In genomic region chr16:24995033-24995432, GRCh38 we compare ENCODE assay signal across 15 cellular contexts. TPM values are rescaled to one million over a fixed set of nuclear protein-coding genes. Genes with fewer than 3 reads are reported as not detected.
DNase-seq lines count a peak whose midpoint lies in the region; ATAC-seq and TF ChIP-seq lines count a peak whose summit lies in the region.
"Had no signal": no experiment of that assay in that cellular context is flagged by ENCODE, and none has a peak within 500 bp of the region (broad histone marks: within the 10 kb centered on the region; RNA-seq: fewer than 3 reads in every experiment).

No MANE protein-coding gene starts in this region.

- H3F3A ChIP-seq in GM23248 (ENCODE audit: insufficient read depth) (peaks cover 27% of the 10 kb centered on the region), PC-3 (ENCODE audit: low read length, unreplicated experiment) (peaks cover 3% of the 10 kb centered on the region)

- no peak overlapping the region for H2AK5ac ChIP-seq in neuronal stem cell (ENCODE audit: low read depth, low read length)

- no peak overlapping the region for H3K23ac ChIP-seq in neuronal stem cell (ENCODE audit: low read depth, low read length, poor library complexity)

- H3K27ac Mint-ChIP-seq in activated CD4-positive, alpha-beta memory T cell treated with anti-CD3 and anti-CD28 coated beads, Interleukin-2, amount 10 ng/mL, durations not matched to agents 7 days and 5 days, result no peak overlapping the region

- TF ChIP-seq EP300 in esophagus muscularis mucosa (IDR thresholded peaks at IDR 0.05), result no peak

- H4K20me1 ChIP-seq in GM23248 (ENCODE audit: insufficient read depth) (no peaks in the 10 kb centered on the region), PC-3 (ENCODE audit: low read length) (peaks cover 17% of the 10 kb centered on the region)

- 95 to 98% methylated on average over 5 of the region's 5 CpGs for WGBS in GM23248 (ENCODE audit: low coverage in 1 of 2, low lambda C conversion rate in 2 of 2, missing lambda C conversion rate in 2 of 2), 2 experiments
- 90% methylated on average over 5 of the region's 5 CpGs for WGBS in esophagus muscularis mucosa
- WGBS in neuronal stem cell (ENCODE audit: extremely low coverage in 2 of 2, insufficient read length in 2 of 2, insufficient replicate concordance in 1 of 2), 2 donors, result no CpG with 5 or more reads among the region's 5 CpGs

- no peaks in the 10 kb centered on the region for H3K9me3 Mint-ChIP-seq in activated CD4-positive, alpha-beta memory T cell treated with anti-CD3 and anti-CD28 coated beads, Interleukin-2, amount 10 ng/mL, durations not matched to agents 7 days and 5 days
- H3K9me3 Mint-ChIP-seq: type B pancreatic cell had no signal

- no peak overlapping the region for H4K8ac ChIP-seq in neuronal stem cell (ENCODE audit: low read depth, low read length)

- no peak for TF ChIP-seq CTCF in PC-3 (conservative IDR thresholded peaks at IDR 0.05; ENCODE audit: low read depth, low read length)
- TF ChIP-seq CTCF in esophagus muscularis mucosa (IDR thresholded peaks at IDR 0.05), result no peak

- peaks cover 42% of the 10 kb centered on the region for H3K4me1 ChIP-seq in GM23248 (ENCODE audit: insufficient read depth)
- H3K4me1 ChIP-seq in PC-3 (ENCODE audit: insufficient read depth, low read length), result peaks cover 35% of the 10 kb centered on the region
- H3K4me1 ChIP-seq in esophagus muscularis mucosa, result peaks cover 76 to 97% (median 88%) of the 10 kb centered on the region in 4 donors
- H3K4me1 ChIP-seq in skeletal muscle satellite cell (ENCODE audit: control insufficient read depth, insufficient read depth, low read length), result peaks cover 59% of the 10 kb centered on the region
- peaks cover 0 to 2% of the 10 kb centered on the region in 2 donors for H3K4me1 ChIP-seq in neuronal stem cell (ENCODE audit: control insufficient read depth in 2 of 2, insufficient read depth in 1 of 2, low read depth in 1 of 2, low read length in 2 of 2)

- BruUV-seq in PC-3 (replicated peaks; lab: Mats Ljungman, UMichigan), result no TSS peak

- H3K9me3 ChIP-seq in GM23248 (ENCODE audit: low read depth) (no peaks in the 10 kb centered on the region), PC-3 (ENCODE audit: low read length) (no peaks in the 10 kb centered on the region), esophagus muscularis mucosa (no peaks in the 10 kb centered on the region), skeletal muscle satellite cell (replicated peaks; ENCODE audit: low read length) (no peaks in the 10 kb centered on the region), neuronal stem cell (replicated peaks in 1 of 2; ENCODE audit: control insufficient read depth in 2 of 2, insufficient read depth in 1 of 2, low read depth in 1 of 2, low read length in 2 of 2) (peaks cover 0 to 3% of the 10 kb centered on the region in 2 donors)
- H3K9me3 ChIP-seq: BLaER1 treated with 17β-estradiol and CSF1 and Interleukin-3, amounts not matched to agents 10 nM and 100 nM had no signal

- no peak overlapping the region for H3K14ac ChIP-seq in neuronal stem cell (ENCODE audit: low read length)

- H3K79me2 ChIP-seq in GM23248 (ENCODE audit: insufficient read depth), result peaks cover 97% of the 10 kb centered on the region
- peaks cover 90% of the 10 kb centered on the region for H3K79me2 ChIP-seq in PC-3 (ENCODE audit: low read length)

- H3K27me3 Mint-ChIP-seq in activated CD4-positive, alpha-beta memory T cell treated with anti-CD3 and anti-CD28 coated beads, Interleukin-2, amount 10 ng/mL, durations not matched to agents 7 days and 5 days, result no peaks in the 10 kb centered on the region
- H3K27me3 Mint-ChIP-seq: type B pancreatic cell had no signal

- no peak overlapping the region for H3K18ac ChIP-seq in neuronal stem cell (ENCODE audit: low read length)

- no peak overlapping the region for H4K91ac ChIP-seq in neuronal stem cell (ENCODE audit: low read depth, low read length, poor library complexity)

- H3K27ac ChIP-seq in GM23248, result peak overlapping the region; percentile 86; the same call in 1 of the 2 replicates
- peak overlapping the region; percentile 97 for H3K27ac ChIP-seq in PC-3 (ENCODE audit: low read length)
- peak overlapping the region; percentile 15 to 72 (median 58) for H3K27ac ChIP-seq in esophagus muscularis mucosa (replicated peaks in 1 of 4)
- no peak overlapping the region for H3K27ac ChIP-seq in neuronal stem cell (replicated peaks; ENCODE audit: low read length)
- H3K27ac ChIP-seq: BLaER1 treated with 17β-estradiol and CSF1 and Interleukin-3, amounts not matched to agents 10 nM and 100 nM had no signal

- no peak overlapping the region for H3K4ac ChIP-seq in neuronal stem cell (ENCODE audit: low read length)

- no peaks in the 10 kb centered on the region for H3K36me3 ChIP-seq in GM23248 (ENCODE audit: low read depth)
- no peaks in the 10 kb centered on the region for H3K36me3 ChIP-seq in PC-3 (ENCODE audit: low read depth, low read length)
- no peaks in the 10 kb centered on the region for H3K36me3 ChIP-seq in esophagus muscularis mucosa
- H3K36me3 ChIP-seq in skeletal muscle satellite cell (ENCODE audit: insufficient read depth, low read length), result no peaks in the 10 kb centered on the region
- no peaks in the 10 kb centered on the region for H3K36me3 ChIP-seq in neuronal stem cell (replicated peaks in 1 of 2; ENCODE audit: control insufficient read depth in 2 of 2, insufficient read depth in 2 of 2, low read length in 2 of 2)

- ATAC-seq in PC-3 (no peak), GM19328 (IDR thresholded peaks at IDR 0.05; ENCODE audit: unreplicated experiment) (no peak)

- H2BK120ac ChIP-seq in neuronal stem cell (ENCODE audit: low read depth, low read length), result no peak overlapping the region

- no peak overlapping the region for H2BK15ac ChIP-seq in neuronal stem cell (ENCODE audit: low read length)

- TF ChIP-seq POLR2A in esophagus muscularis mucosa (IDR thresholded peaks at IDR 0.05; ENCODE audit: low read depth), result no peak

- H3K79me1 ChIP-seq in neuronal stem cell (ENCODE audit: low read depth, low read length), result peaks cover 5% of the 10 kb centered on the region

- intact Hi-C loops in PC-3 (cut with micrococcal nuclease) (loop anchor here (2.0 kb wide), 1 partner anchor 20 kb away; the partner anchor contains the start of gene ARHGAP17), esophagus muscularis mucosa (cut with DNase I) (no loop called here)

- in situ Hi-C loops in GM23248 (cut with MboI), result no loop called here

- no peaks in the 10 kb centered on the region for H3K27me3 ChIP-seq in GM23248 (replicated peaks; ENCODE audit: insufficient read depth)
- H3K27me3 ChIP-seq in PC-3 (ENCODE audit: low read length), result no peaks in the 10 kb centered on the region
- no peaks in the 10 kb centered on the region for H3K27me3 ChIP-seq in esophagus muscularis mucosa
- no peaks in the 10 kb centered on the region for H3K27me3 ChIP-seq in skeletal muscle satellite cell (ENCODE audit: control insufficient read depth, insufficient read depth, low read length)
- no peaks in the 10 kb centered on the region for H3K27me3 ChIP-seq in neuronal stem cell (ENCODE audit: control insufficient read depth in 3 of 3, insufficient read depth in 3 of 3, low read depth in 1 of 3, low read length in 3 of 3)
- H3K27me3 ChIP-seq: BLaER1 treated with 17β-estradiol and CSF1 and Interleukin-3, amounts not matched to agents 10 nM and 100 nM had no signal

- peak overlapping the region; percentile 63 for H3K4me2 ChIP-seq in GM23248 (ENCODE audit: unreplicated experiment)
- H3K4me2 ChIP-seq in PC-3 (ENCODE audit: low read length), result peak overlapping the region; percentile 74
- H3K4me2 ChIP-seq in skeletal muscle satellite cell (ENCODE audit: low read length), result peak overlapping the region; percentile 52
- no peak overlapping the region for H3K4me2 ChIP-seq in neuronal stem cell (ENCODE audit: insufficient read depth, low read length, poor library complexity, severe bottlenecking)

- H3K4me3 Mint-ChIP-seq in activated CD4-positive, alpha-beta memory T cell treated with anti-CD3 and anti-CD28 coated beads, Interleukin-2, amount 10 ng/mL, durations not matched to agents 7 days and 5 days, result no peak overlapping the region
- H3K4me3 Mint-ChIP-seq: type B pancreatic cell had no signal

- no peak overlapping the region for H2BK5ac ChIP-seq in neuronal stem cell (ENCODE audit: low read length)

- DNase-seq in GM23248 (no peak), PC-3 (no peak), esophagus muscularis mucosa (ENCODE audit: extremely low spot score) (no peak), GOT3 (lab: John Stamatoyannopoulos, UW) (no peak), neuronal stem cell (ENCODE audit: low spot score) (no peak)
- no peak for DNase-seq in activated CD4-positive, alpha-beta memory T cell treated with anti-CD3 and anti-CD28 coated beads, Interleukin-2, amount 10 ng/mL, durations not matched to agents 7 days and 5 days
- DNase-seq: activated CD8-positive, alpha-beta memory T cell treated with anti-CD3 and anti-CD28 coated beads for 24 hours; activated effector memory CD4-positive, alpha-beta T cell treated with Interleukin-2 at 50 U/mL for 16 hours; NCI-H1694 treated with DMSO at 0.1 percent for 48 hours; NCI-H510A had no signal

- H3K4me3 ChIP-seq in GM23248 (no peak overlapping the region), PC-3 (ENCODE audit: low read length) (no peak overlapping the region), esophagus muscularis mucosa (no peak overlapping the region), skeletal muscle satellite cell (ENCODE audit: low read length) (no peak overlapping the region), neuronal stem cell (ENCODE audit: low read length in 2 of 2) (no peak overlapping the region)
- H3K4me3 ChIP-seq: BLaER1 treated with 17β-estradiol and CSF1 and Interleukin-3, amounts not matched to agents 10 nM and 100 nM; skin epidermis had no signal

- no peaks in the 10 kb centered on the region for H3K36me3 Mint-ChIP-seq in activated CD4-positive, alpha-beta memory T cell treated with anti-CD3 and anti-CD28 coated beads, Interleukin-2, amount 10 ng/mL, durations not matched to agents 7 days and 5 days (ENCODE audit: low read depth)

- peaks cover 8% of the 10 kb centered on the region for H3K4me1 Mint-ChIP-seq in activated CD4-positive, alpha-beta memory T cell treated with anti-CD3 and anti-CD28 coated beads, Interleukin-2, amount 10 ng/mL, durations not matched to agents 7 days and 5 days

- H3K9ac ChIP-seq in GM23248 (no peak overlapping the region), PC-3 (ENCODE audit: low read length) (0 out of 2 replicates have a peak overlapping the region, but pooled peaks have one; percentile 37), skeletal muscle satellite cell (ENCODE audit: low read depth, low read length) (peak overlapping the region; percentile 20), neuronal stem cell (ENCODE audit: low read depth, low read length, poor library complexity) (no peak overlapping the region)
- H3K9ac ChIP-seq: BLaER1 treated with 17β-estradiol and CSF1 and Interleukin-3, amounts not matched to agents 10 nM and 100 nM had no signal

- no peak overlapping the region for H2AFZ ChIP-seq in GM23248
- H2AFZ ChIP-seq in PC-3 (ENCODE audit: low read length), result no peak overlapping the region
- no peak overlapping the region for H2AFZ ChIP-seq in neuronal stem cell (ENCODE audit: low read length)

- no peaks in the 10 kb centered on the region for H3K9me2 ChIP-seq in GM23248 (ENCODE audit: insufficient read depth)
- H3K9me2 ChIP-seq in PC-3 (replicated peaks; ENCODE audit: low read length), result no peaks in the 10 kb centered on the region

- POLR2A ChIA-PET in PC-3 (lab: Charles Lee; ENCODE audit: unreplicated experiment), result no interaction called here
- POLR2A ChIA-PET in activated CD4-positive, alpha-beta memory T cell treated with anti-CD3 and anti-CD28 coated beads, Interleukin-2, amount 10 ng/mL, durations not matched to agents 7 days and 5 days (lab: Charles Lee), result no interaction called here

- no peak overlapping the region for H2BK12ac ChIP-seq in neuronal stem cell (ENCODE audit: low read length)

- CTCF ChIA-PET in PC-3 (lab: Charles Lee), result no interaction called here
- CTCF ChIA-PET in activated CD4-positive, alpha-beta memory T cell treated with anti-CD3 and anti-CD28 coated beads, Interleukin-2, amount 10 ng/mL, durations not matched to agents 7 days and 5 days (lab: Charles Lee), result no interaction called here

RNA-seq across cellular contexts. Expression of gene ARHGAP17, which starts 20.1 kb away (rescaled TPM):
- total RNA-seq in GM23248 (2014; rRNA removed; shearing (Covaris generic)), result 11.6 and 47.7 TPM in 2 replicates
- polyA plus RNA-seq in GM23248 (2016; fragmentation: Nextera tagmentation; extraction: Ambion mirVana), result 45.8 and 53.3 TPM in 2 replicates
- total RNA-seq in PC-3 (2014; rRNA removed), result 12.8 and 15.7 TPM in 2 replicates
- 10 to 100 TPM; 33.6 to 44.9 (median 38.4) TPM for total RNA-seq in esophagus muscularis mucosa
- total RNA-seq in skeletal muscle satellite cell (2012; rRNA removed), result 24.1 and 27.3 TPM in 2 replicates
- polyA plus RNA-seq in neuronal stem cell (2013, experiment 1 of 2), result 63.9 TPM
- 64.4 TPM for polyA plus RNA-seq in neuronal stem cell (2013, experiment 2 of 2)
- total RNA-seq in activated CD4-positive, alpha-beta memory T cell treated with anti-CD3 and anti-CD28 coated beads, Interleukin-2, amount 10 ng/mL, durations not matched to agents 7 days and 5 days, result 10 to 100 TPM; 57.3 to 61.2 TPM

Comparison
In these comparisons a context has a peak if more than half of its experiments do, and no peak if none do; other contexts are left out.
1. H3K9ac ChIP-seq: peak in PC-3 (single experiment) and skeletal muscle satellite cell (single experiment); none in GM23248 (single experiment) and neuronal stem cell (single experiment).